Comparison of ENCODE assay signal across 12 cellular contexts in genomic region chr19:4009990-4010807, GRCh38. TPM values are rescaled to one million over a fixed set of nuclear protein-coding genes. Genes with fewer than 3 reads are reported as not detected.
DNase-seq lines count a peak whose midpoint lies in the region; ATAC-seq, FAIRE-seq and TF ChIP-seq lines count a peak whose summit lies in the region.
"Had no signal": no experiment of that assay in that cellular context is flagged by ENCODE, and none has a peak within 500 bp of the region (broad histone marks: within the 10 kb centered on the region; RNA-seq: fewer than 3 reads in every experiment).

No MANE protein-coding gene starts in this region.

- peak overlapping the region; percentile 15 for H3K4me3 Mint-ChIP-seq in CD8-positive, alpha-beta T cell

- no peaks in the 10 kb centered on the region for H3K9me3 ChIP-seq in CD8-positive, alpha-beta T cell (ENCODE audit: low read length)
- no peaks in the 10 kb centered on the region for H3K9me3 ChIP-seq in esophagus squamous epithelium
- no peaks in the 10 kb centered on the region for H3K9me3 ChIP-seq in prostate gland
- H3K9me3 ChIP-seq in small intestine (ENCODE audit: control insufficient read depth, low read depth), result no peaks in the 10 kb centered on the region
- H3K9me3 ChIP-seq: neutrophil had no signal

- no peak for FAIRE-seq in small intestine (lab: Jason Lieb, UNC)
- FAIRE-seq: G401.6 had no signal

- no peaks in the 10 kb centered on the region for H3K27me3 ChIP-seq in CD8-positive, alpha-beta T cell (ENCODE audit: insufficient read depth, low read length)
- H3K27me3 ChIP-seq in esophagus squamous epithelium (no peaks in the 10 kb centered on the region), prostate gland (replicated peaks; ENCODE audit: insufficient read depth) (no peaks in the 10 kb centered on the region), small intestine (ENCODE audit: control insufficient read depth in 2 of 2, insufficient read depth in 2 of 2, low read length in 2 of 2) (no peaks in the 10 kb centered on the region)
- H3K27me3 ChIP-seq: neutrophil had no signal

- H3K4me1 ChIP-seq in CD8-positive, alpha-beta T cell (ENCODE audit: insufficient read depth, low read length), result peaks cover 48% of the 10 kb centered on the region
- H3K4me1 ChIP-seq in esophagus squamous epithelium (peaks cover 35 to 70% (median 41%) of the 10 kb centered on the region in 3 donors), prostate gland (replicated peaks) (peaks cover 30% of the 10 kb centered on the region), small intestine (ENCODE audit: control insufficient read depth in 2 of 2, insufficient read depth in 1 of 2, low read depth in 1 of 2, low read length in 1 of 2) (peaks cover 5 to 9% of the 10 kb centered on the region in 2 donors)

- 72% methylated on average over 7 of the region's 24 CpGs; no CpG with 5 or more reads in 1 of the 2 donors for WGBS in esophagus squamous epithelium, 2 donors
- WGBS in prostate gland, result 41% methylated on average over 24 of the region's 24 CpGs
- WGBS in small intestine, 3 donors, result 59 to 73% (median 67%) methylated on average over 24 of the region's 24 CpGs

- H3K4me1 Mint-ChIP-seq in CD8-positive, alpha-beta T cell (ENCODE audit: low read depth), result peaks cover 35% of the 10 kb centered on the region

- H3K27ac ChIP-seq in CD8-positive, alpha-beta T cell (ENCODE audit: low read depth, low read length), result no peak overlapping the region
- peak overlapping the region in 3 of 4 donors; percentile 5 to 79 (median 46) for H3K27ac ChIP-seq in esophagus squamous epithelium
- peak overlapping the region; percentile 15 to 30 for H3K27ac ChIP-seq in prostate gland
- no peak overlapping the region for H3K27ac ChIP-seq in small intestine (ENCODE audit: low read depth in 1 of 2, low read length in 1 of 2)
- H3K27ac ChIP-seq: neutrophil had no signal

- H3K27ac Mint-ChIP-seq in CD8-positive, alpha-beta T cell, result no peak overlapping the region

- H3K36me3 ChIP-seq in CD8-positive, alpha-beta T cell (ENCODE audit: insufficient read depth, low read length), result peaks cover 10% of the 10 kb centered on the region
- H3K36me3 ChIP-seq in esophagus squamous epithelium, result peaks cover 18 to 46% (median 22%) of the 10 kb centered on the region in 3 donors
- peaks cover 3 to 9% of the 10 kb centered on the region in 2 donors for H3K36me3 ChIP-seq in prostate gland
- H3K36me3 ChIP-seq in small intestine (ENCODE audit: control insufficient read depth in 2 of 2, insufficient read depth in 2 of 2, low read length in 2 of 2), result peaks cover 3 to 4% of the 10 kb centered on the region in 2 donors

- ATAC-seq in CD8-positive, alpha-beta T cell, result no peak
- no peak for ATAC-seq in GM21360 (IDR thresholded peaks at IDR 0.05; ENCODE audit: unreplicated experiment)
- ATAC-seq: activated CD4-positive, CD25-positive, alpha-beta regulatory T cell treated with anti-CD3 and anti-CD28 coated beads, Interleukin-2, amount 50 U/mL, for 24 hours; Panc1 had no signal

- H3K9me3 Mint-ChIP-seq in CD8-positive, alpha-beta T cell, result no peaks in the 10 kb centered on the region

- H3K36me3 Mint-ChIP-seq in CD8-positive, alpha-beta T cell, result peaks cover 15% of the 10 kb centered on the region

- H3K27me3 Mint-ChIP-seq in CD8-positive, alpha-beta T cell (ENCODE audit: low read depth), result no peaks in the 10 kb centered on the region

- no peak for TF ChIP-seq CTCF in CD8-positive, alpha-beta T cell (IDR thresholded peaks at IDR 0.05)
- TF ChIP-seq CTCF in esophagus squamous epithelium (IDR thresholded peaks at IDR 0.05) (no peak), prostate gland (IDR thresholded peaks at IDR 0.05) (no peak)

- TF ChIP-seq POLR2A in esophagus squamous epithelium (IDR thresholded peaks at IDR 0.05), result no peak
- no peak for TF ChIP-seq POLR2A in prostate gland (IDR thresholded peaks at IDR 0.05)

- CTCF ChIA-PET in CD8-positive, alpha-beta T cell (lab: Charles Lee), result interaction anchor here (0.9 to 1.3 kb wide), 2 partner anchors 23 to 177 kb away, joined by 3 to 4 read pairs; no protein-coding TSS in a partner anchor

- intact Hi-C loops in CD8-positive, alpha-beta T cell (cut with DNase I, micrococcal nuclease), result loop anchor here in 1 of 2 experiments (5.0 kb wide), 1 partner anchor 112 kb away; the partner anchor contains the start of gene MAP2K2
- intact Hi-C loops in esophagus squamous epithelium (cut with DNase I) (no loop called here), prostate gland (cut with DNase I) (no loop called here)

- POLR2A ChIA-PET in CD8-positive, alpha-beta T cell (lab: Charles Lee), result no interaction called here

- no peak overlapping the region for H3K4me3 ChIP-seq in CD8-positive, alpha-beta T cell (ENCODE audit: low read depth, low read length)
- H3K4me3 ChIP-seq in esophagus squamous epithelium (peak overlapping the region in 1 of 4 donors; percentile 33), prostate gland (no peak overlapping the region), small intestine (ENCODE audit: low read depth in 1 of 2, low read length in 2 of 2) (no peak overlapping the region)

- no peak for DNase-seq in CD8-positive, alpha-beta T cell
- peak; percentile 78 for DNase-seq in NCI-H2171 treated with DMSO at 0.1 percent for 48 hours (lab: John Stamatoyannopoulos, UW)
- DNase-seq in esophagus squamous epithelium (lab: John Stamatoyannopoulos, UW), result no peak
- DNase-seq in prostate gland (ENCODE audit: low spot score), result no peak
- no peak for DNase-seq in small intestine
- no peak for DNase-seq in CD1c-positive myeloid dendritic cell (ENCODE audit: extremely low spot score)
- DNase-seq in DMS79 treated with DMSO at 0.1 percent for 48 hours (lab: John Stamatoyannopoulos, UW), result no peak

RNA-seq across cellular contexts. Expression of gene PIAS4, which starts 2.7 kb away (rescaled TPM):
- total RNA-seq in CD8-positive, alpha-beta T cell, result 10 to 100 TPM; 11.6 to 14.9 TPM
- 10 to 100 TPM; 11.4 to 15.1 (median 13.0) TPM for total RNA-seq in esophagus squamous epithelium
- 10 to 100 TPM; 25.3 to 70.0 TPM for total RNA-seq in prostate gland
- 10 to 100 TPM; 10.8 to 14.8 (median 11.4) TPM for polyA plus RNA-seq in small intestine

RNA-seq across cellular contexts. Expression of gene EEF2, which starts 24.9 kb away (rescaled TPM):
- 1,000 to 10,000 TPM; 2,844 to 2,933 TPM for total RNA-seq in CD8-positive, alpha-beta T cell
- total RNA-seq in esophagus squamous epithelium, result 1,000 to 10,000 TPM; 1,210 to 2,054 (median 1,565) TPM
- 1,000 to 10,000 TPM; 1,974 to 1,998 TPM for total RNA-seq in prostate gland
- polyA plus RNA-seq in small intestine, result 1,000 to 10,000 TPM in 2 of 3 donors, 100 to 1,000 TPM in 1; 962 to 2,089 (median 1,343) TPM

RNA-seq across cellular contexts. Expression of gene DAPK3, which starts 39.3 kb away (rescaled TPM):
- 10 to 100 TPM; 20.7 to 21.5 TPM for total RNA-seq in CD8-positive, alpha-beta T cell
- 10 to 100 TPM; 38.2 to 60.4 (median 45.9) TPM for total RNA-seq in esophagus squamous epithelium
- 100 to 1,000 TPM in 1 of 2 donors, 10 to 100 TPM in 1; 87.1 to 107 TPM for total RNA-seq in prostate gland
- 10 to 100 TPM; 56.3 to 72.4 (median 64.6) TPM for polyA plus RNA-seq in small intestine

RNA-seq across cellular contexts. Expression of gene ZBTB7A, which starts 56.5 kb away (rescaled TPM):
- total RNA-seq in CD8-positive, alpha-beta T cell, result 10 to 100 TPM; 58.2 to 64.5 TPM
- 100 to 1,000 TPM in 1 of 4 donors, 10 to 100 TPM in 3; 60.5 to 187 (median 81.2) TPM for total RNA-seq in esophagus squamous epithelium
- 10 to 100 TPM; 77.1 to 87.3 TPM for total RNA-seq in prostate gland
- 10 to 100 TPM; 14.3 to 27.0 (median 16.8) TPM for polyA plus RNA-seq in small intestine

Comparison
In these comparisons a context has a peak if more than half of its experiments do, and no peak if none do; other contexts are left out.
1. H3K27ac ChIP-seq: peak in esophagus squamous epithelium (3 of 4) and prostate gland (2 of 2); none in CD8-positive, alpha-beta T cell (single experiment) and small intestine (0 of 2).